In genomic region chr4:122151982-122152698, GRCh38 we compare ENCODE assay signal across 8 cellular contexts. TPM values are rescaled to one million over a fixed set of nuclear protein-coding genes. Genes with fewer than 3 reads are reported as not detected.
DNase-seq lines count a peak whose midpoint lies in the region; ATAC-seq and TF ChIP-seq lines count a peak whose summit lies in the region.

A gene with protein sequence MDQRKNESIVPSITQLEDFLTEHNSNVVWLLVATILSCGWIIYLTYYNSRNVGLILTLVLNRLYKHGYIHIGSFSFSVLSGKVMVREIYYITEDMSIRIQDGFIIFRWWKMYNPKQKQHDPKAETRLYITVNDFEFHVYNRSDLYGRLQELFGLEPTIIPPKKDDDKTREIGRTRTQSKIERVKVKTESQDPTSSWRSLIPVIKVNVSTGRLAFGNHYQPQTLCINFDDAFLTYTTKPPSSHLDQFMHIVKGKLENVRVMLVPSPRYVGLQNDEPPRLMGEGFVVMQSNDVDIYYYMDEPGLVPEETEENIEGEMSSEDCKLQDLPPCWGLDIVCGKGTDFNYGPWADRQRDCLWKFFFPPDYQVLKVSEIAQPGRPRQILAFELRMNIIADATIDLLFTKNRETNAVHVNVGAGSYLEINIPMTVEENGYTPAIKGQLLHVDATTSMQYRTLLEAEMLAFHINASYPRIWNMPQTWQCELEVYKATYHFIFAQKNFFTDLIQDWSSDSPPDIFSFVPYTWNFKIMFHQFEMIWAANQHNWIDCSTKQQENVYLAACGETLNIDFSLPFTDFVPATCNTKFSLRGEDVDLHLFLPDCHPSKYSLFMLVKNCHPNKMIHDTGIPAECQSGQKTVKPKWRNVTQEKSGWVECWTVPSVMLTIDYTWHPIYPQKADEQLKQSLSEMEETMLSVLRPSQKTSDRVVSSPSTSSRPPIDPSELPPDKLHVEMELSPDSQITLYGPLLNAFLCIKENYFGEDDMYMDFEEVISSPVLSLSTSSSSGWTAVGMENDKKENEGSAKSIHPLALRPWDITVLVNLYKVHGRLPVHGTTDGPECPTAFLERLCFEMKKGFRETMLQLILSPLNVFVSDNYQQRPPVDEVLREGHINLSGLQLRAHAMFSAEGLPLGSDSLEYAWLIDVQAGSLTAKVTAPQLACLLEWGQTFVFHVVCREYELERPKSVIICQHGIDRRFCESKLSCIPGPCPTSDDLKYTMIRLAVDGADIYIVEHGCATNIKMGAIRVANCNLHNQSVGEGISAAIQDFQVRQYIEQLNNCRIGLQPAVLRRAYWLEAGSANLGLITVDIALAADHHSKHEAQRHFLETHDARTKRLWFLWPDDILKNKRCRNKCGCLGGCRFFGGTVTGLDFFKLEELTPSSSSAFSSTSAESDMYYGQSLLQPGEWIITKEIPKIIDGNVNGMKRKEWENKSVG (N-terminal part only) (plus strand): TSS chr4:122152331. CDS start chr4:122170648, 18,317 bp downstream.

- peak within 1 kb of the TSS; percentile 76 to 93 (median 85) for H3K4me2 ChIP-seq in BLaER1 treated with 17β-estradiol and CSF1 and Interleukin-3, amounts not matched to agents 10 nM and 100 nM

- peaks cover 11 to 32% (median 22%) of the 10 kb centered on the region in 11 experiments for H3K36me3 ChIP-seq in BLaER1 treated with 17β-estradiol and CSF1 and Interleukin-3, amounts not matched to agents 10 nM and 100 nM
- no peaks in the 10 kb centered on the region for H3K36me3 ChIP-seq in right lobe of liver

- peak; percentile 45 for TF ChIP-seq POLR2A in right lobe of liver (IDR thresholded peaks at IDR 0.05)

- peaks cover 0 to 12% (median under 1%) of the 10 kb centered on the region in 11 experiments; a peak in 8 of 22 replicates for H4K20me1 ChIP-seq in BLaER1 treated with 17β-estradiol and CSF1 and Interleukin-3, amounts not matched to agents 10 nM and 100 nM

- peak within 1 kb of the TSS; percentile 82 to 93 (median 89) for H3K9ac ChIP-seq in BLaER1 treated with 17β-estradiol and CSF1 and Interleukin-3, amounts not matched to agents 10 nM and 100 nM

- POLR2A ChIA-PET in activated CD4-positive, alpha-beta memory T cell treated with anti-CD3 and anti-CD28 coated beads for 36 hours (lab: Charles Lee), result interaction anchor here (0.7 kb wide), 1 partner anchor 302 kb away, joined by 3 read pairs; no protein-coding TSS in a partner anchor

- CTCF ChIA-PET in activated CD4-positive, alpha-beta memory T cell treated with anti-CD3 and anti-CD28 coated beads for 36 hours (lab: Charles Lee), result no interaction called here

- peak within 1 kb of the TSS; percentile 81 to 97 (median 92) for H3K4me3 ChIP-seq in BLaER1 treated with 17β-estradiol and CSF1 and Interleukin-3, amounts not matched to agents 10 nM and 100 nM
- H3K4me3 ChIP-seq in dorsolateral prefrontal cortex (peak within 1 kb of the TSS; percentile 69 to 100 (median 96)), right lobe of liver (peak within 1 kb of the TSS; percentile 73 to 94 (median 92))

- peak within 1 kb of the TSS; percentile 92 for H3K4me3 Mint-ChIP-seq in activated CD4-positive, alpha-beta memory T cell treated with anti-CD3 and anti-CD28 coated beads for 36 hours

- under 1% methylated on average over 18 of the region's 50 CpGs for WGBS in right lobe of liver (ENCODE audit: insufficient coverage, low coverage, low lambda C conversion rate, missing lambda C conversion rate)

- H3K4me1 Mint-ChIP-seq in activated CD4-positive, alpha-beta memory T cell treated with anti-CD3 and anti-CD28 coated beads for 36 hours (ENCODE audit: low read depth), result peaks cover 51% of the 10 kb centered on the region

- H3K36me3 Mint-ChIP-seq in activated CD4-positive, alpha-beta memory T cell treated with anti-CD3 and anti-CD28 coated beads for 36 hours, result peaks cover 17% of the 10 kb centered on the region

- TF ChIP-seq CTCF in dorsolateral prefrontal cortex (IDR thresholded peaks at IDR 0.05 in 54 of 56, conservative IDR thresholded peaks at IDR 0.05 in 2 of 56; ENCODE audit: low read depth in 1 of 56, partially characterized antibody in 56 of 56) (peak in 30 of 56 donors; percentile 7 to 50 (median 27)), right lobe of liver (IDR thresholded peaks at IDR 0.05) (no peak)

- intact Hi-C loops in activated CD4-positive, alpha-beta memory T cell treated with anti-CD3 and anti-CD28 coated beads for 36 hours (cut with micrococcal nuclease), result loop anchor here (1.0 to 5.0 kb wide), 9 partner anchors 202 to 770 kb away; partner anchors contain the start of genes BBS12, BBS7, EXOSC9 and IL2
- intact Hi-C loops in dorsolateral prefrontal cortex (cut with DNase I), result loop anchor here in 1 of 2 donors (5.0 kb wide), 1 partner anchor 200 kb away; the partner anchor contains the start of gene TRPC3
- intact Hi-C loops in right lobe of liver (cut with DNase I), result no loop called here

- peak within 1 kb of the TSS; percentile 68 to 88 (median 82) for H3K27ac ChIP-seq in BLaER1 treated with 17β-estradiol and CSF1 and Interleukin-3, amounts not matched to agents 10 nM and 100 nM
- H3K27ac ChIP-seq in dorsolateral prefrontal cortex (peak within 1 kb of the TSS; percentile 82 to 97 (median 93)), right lobe of liver (peak within 1 kb of the TSS; percentile 79 to 92 (median 83))

- peaks cover 17 to 41% (median 22%) of the 10 kb centered on the region in 10 experiments; a peak in 19 of 20 replicates for H3K4me1 ChIP-seq in BLaER1 treated with 17β-estradiol and CSF1 and Interleukin-3, amounts not matched to agents 10 nM and 100 nM
- peaks cover 0 to 11% (median 0%) of the 10 kb centered on the region in 4 donors for H3K4me1 ChIP-seq in right lobe of liver

- DNase-seq in GM19240 (ENCODE audit: insufficient read length, low spot score), result peak; percentile 76
- peak; percentile 55 for DNase-seq in NCI-H748 treated with DMSO at 0.1 percent for 48 hours (lab: John Stamatoyannopoulos, UW)
- peak; percentile 91 for DNase-seq in activated CD4-positive, alpha-beta memory T cell treated with anti-CD3 and anti-CD28 coated beads for 36 hours
- DNase-seq in dorsolateral prefrontal cortex, result peak; percentile 79 to 95 (median 89)
- DNase-seq in right lobe of liver, result peak; percentile 92 to 95 (median 94)
- DNase-seq in stimulated activated CD4-positive, alpha-beta T cell treated with anti-CD3 and anti-CD28 coated beads, Interleukin-4, amount 100 ng/mL, for 4 hours, result peak; percentile 85 to 87

- no peaks in the 10 kb centered on the region for H3K27me3 ChIP-seq in BLaER1 treated with 17β-estradiol and CSF1 and Interleukin-3, amounts not matched to agents 10 nM and 100 nM
- H3K27me3 ChIP-seq in dorsolateral prefrontal cortex, result no peaks in the 10 kb centered on the region
- no peaks in the 10 kb centered on the region for H3K27me3 ChIP-seq in right lobe of liver

- peaks cover under 1% of the 10 kb centered on the region for H3K9me3 Mint-ChIP-seq in activated CD4-positive, alpha-beta memory T cell treated with anti-CD3 and anti-CD28 coated beads for 36 hours

- peak within 1 kb of the TSS; percentile 93 for H3K27ac Mint-ChIP-seq in activated CD4-positive, alpha-beta memory T cell treated with anti-CD3 and anti-CD28 coated beads for 36 hours

- H3K9me3 ChIP-seq in BLaER1 treated with 17β-estradiol and CSF1 and Interleukin-3, amounts not matched to agents 10 nM and 100 nM (replicated peaks in 1 of 11), result peaks cover 0 to under 1% (median 0%) of the 10 kb centered on the region in 11 experiments; a peak in 2 of 22 replicates
- no peaks in the 10 kb centered on the region for H3K9me3 ChIP-seq in right lobe of liver

- no peaks in the 10 kb centered on the region for H3K27me3 Mint-ChIP-seq in activated CD4-positive, alpha-beta memory T cell treated with anti-CD3 and anti-CD28 coated beads for 36 hours

- ATAC-seq in HG03460 (IDR thresholded peaks at IDR 0.05; ENCODE audit: unreplicated experiment), result peak; percentile 95
- peak; percentile 98 to 99 (median 98) for ATAC-seq in right lobe of liver

RNA-seq across cellular contexts. Expression of the gene that starts here (rescaled TPM):
- 10 to 100 TPM; 26.6 to 30.7 TPM for total RNA-seq in activated CD4-positive, alpha-beta memory T cell treated with anti-CD3 and anti-CD28 coated beads for 36 hours
- total RNA-seq in dorsolateral prefrontal cortex (100 to 1,000 TPM; 130 to 212 (median 167) TPM), right lobe of liver (10 to 100 TPM; 29.1 to 42.1 (median 36.9) TPM)

Comparison
In these comparisons a context has a peak if more than half of its experiments do, and no peak if none do; other contexts are left out.
1. Peak in every context shown above with its lines: DNase-seq, ATAC-seq, H3K4me3 ChIP-seq and H3K27ac ChIP-seq.
2. CTCF ChIP-seq: peak in dorsolateral prefrontal cortex (30 of 56); none in right lobe of liver (0 of 4).